9 cellular contexts compared by ENCODE assay signal in genomic region chr5:128537306-128537998, GRCh38. TPM values are rescaled to one million over a fixed set of nuclear protein-coding genes. Genes with fewer than 3 reads are reported as not detected.
DNase-seq lines count a peak whose midpoint lies in the region; ATAC-seq and TF ChIP-seq lines count a peak whose summit lies in the region.
"Had no signal": no experiment of that assay in that cellular context is flagged by ENCODE, and none has a peak within 500 bp of the region (broad histone marks: within the 10 kb centered on the region; RNA-seq: fewer than 3 reads in every experiment).

No MANE protein-coding gene starts in this region.

- peak overlapping the region; percentile 97 for H3K27ac ChIP-seq in cardiac muscle cell

- CTCF ChIA-PET in activated CD4-positive, alpha-beta T cell treated with anti-CD3 and anti-CD28 coated beads for 36 hours (lab: Charles Lee) = no interaction called here

- no peak overlapping the region for H3K27ac Mint-ChIP-seq in activated CD4-positive, alpha-beta T cell treated with anti-CD3 and anti-CD28 coated beads for 36 hours
- H3K27ac Mint-ChIP-seq in T-helper 17 cell = no peak overlapping the region
- H3K27ac Mint-ChIP-seq in progenitor cell of endocrine pancreas = no peak overlapping the region

- H3K4me1 ChIP-seq in cardiac muscle cell (ENCODE audit: low read depth) = peaks cover 18% of the 10 kb centered on the region

- intact Hi-C loops in activated CD4-positive, alpha-beta T cell treated with anti-CD3 and anti-CD28 coated beads for 36 hours (cut with DNase I, micrococcal nuclease) = no loop called here

- H3K36me3 Mint-ChIP-seq in activated CD4-positive, alpha-beta T cell treated with anti-CD3 and anti-CD28 coated beads for 36 hours (ENCODE audit: low read depth) = no peaks in the 10 kb centered on the region
- H3K36me3 Mint-ChIP-seq in T-helper 17 cell (ENCODE audit: low read depth) (peaks cover 2% of the 10 kb centered on the region), progenitor cell of endocrine pancreas (ENCODE audit: insufficient read depth) (no peaks in the 10 kb centered on the region)

- DNase-seq in activated CD4-positive, alpha-beta T cell treated with anti-CD3 and anti-CD28 coated beads for 36 hours = peak; percentile 11
- no peak for DNase-seq in activated CD4-positive, alpha-beta T cell treated with anti-CD3 and anti-CD28 coated beads, Interleukin-2, amount 50 U/mL, for 48 hours
- DNase-seq in T-helper 17 cell = no peak
- peak in 1 of 2 donors; percentile 83 for DNase-seq in cardiac muscle cell (ENCODE audit: low read depth in 1 of 2, low spot score in 1 of 2)
- DNase-seq in progenitor cell of endocrine pancreas (ENCODE audit: low spot score, unreplicated experiment) = peak; percentile 27
- DNase-seq in A172 (ENCODE audit: low spot score) = no peak
- DNase-seq in midbrain (lab: John Stamatoyannopoulos, UW) = no peak
- DNase-seq: DND-41 had no signal

- no peaks in the 10 kb centered on the region for H3K9me3 Mint-ChIP-seq in activated CD4-positive, alpha-beta T cell treated with anti-CD3 and anti-CD28 coated beads for 36 hours (ENCODE audit: low read depth)
- H3K9me3 Mint-ChIP-seq in progenitor cell of endocrine pancreas (ENCODE audit: low read depth) = no peaks in the 10 kb centered on the region

- no peaks in the 10 kb centered on the region for H3K27me3 ChIP-seq in cardiac muscle cell

- H3K4me1 Mint-ChIP-seq in activated CD4-positive, alpha-beta T cell treated with anti-CD3 and anti-CD28 coated beads for 36 hours = peaks cover 2% of the 10 kb centered on the region
- peaks cover 3% of the 10 kb centered on the region for H3K4me1 Mint-ChIP-seq in T-helper 17 cell
- peaks cover 6% of the 10 kb centered on the region for H3K4me1 Mint-ChIP-seq in progenitor cell of endocrine pancreas (ENCODE audit: low read depth)

- no peak for TF ChIP-seq CTCF in cardiac muscle cell (IDR thresholded peaks at IDR 0.05; ENCODE audit: low read depth, low read length)
- no peak for TF ChIP-seq CTCF in progenitor cell of endocrine pancreas (IDR thresholded peaks at IDR 0.05; ENCODE audit: unreplicated experiment)

- no peak for ATAC-seq in activated CD4-positive, alpha-beta T cell treated with anti-CD3 and anti-CD28 coated beads for 36 hours
- no peak for ATAC-seq in T-helper 17 cell
- no peak for ATAC-seq in HG02798 (IDR thresholded peaks at IDR 0.05; ENCODE audit: poor library complexity, unreplicated experiment)

- no peak overlapping the region for H3K4me3 Mint-ChIP-seq in activated CD4-positive, alpha-beta T cell treated with anti-CD3 and anti-CD28 coated beads for 36 hours
- H3K4me3 Mint-ChIP-seq in T-helper 17 cell = peak overlapping the region; percentile 21
- peak overlapping the region; percentile 81 for H3K4me3 Mint-ChIP-seq in progenitor cell of endocrine pancreas (ENCODE audit: low read depth)

- no peaks in the 10 kb centered on the region for H3K9me3 ChIP-seq in T-helper 17 cell (ENCODE audit: control insufficient read depth, low read length, poor library complexity, severe bottlenecking)
- H3K9me3 ChIP-seq in cardiac muscle cell (ENCODE audit: low read depth) = no peaks in the 10 kb centered on the region

- peaks cover 40% of the 10 kb centered on the region for H3K36me3 ChIP-seq in cardiac muscle cell

- peak overlapping the region; percentile 95 for H3K4me3 ChIP-seq in cardiac muscle cell

- POLR2A ChIA-PET in activated CD4-positive, alpha-beta T cell treated with anti-CD3 and anti-CD28 coated beads for 36 hours (lab: Charles Lee) = no interaction called here

- H3K27me3 Mint-ChIP-seq in activated CD4-positive, alpha-beta T cell treated with anti-CD3 and anti-CD28 coated beads for 36 hours = peaks cover 36% of the 10 kb centered on the region
- H3K27me3 Mint-ChIP-seq in T-helper 17 cell (peaks cover 33% of the 10 kb centered on the region), progenitor cell of endocrine pancreas (peaks cover 36% of the 10 kb centered on the region)

RNA-seq across cellular contexts. Expression of gene FBN2, which starts 0.6 kb away (rescaled TPM):
- total RNA-seq in activated CD4-positive, alpha-beta T cell treated with anti-CD3 and anti-CD28 coated beads for 36 hours = not detected
- total RNA-seq in T-helper 17 cell (under 1 TPM; 0.16 to 0.25 TPM), cardiac muscle cell (1,580 and 2,094 TPM in 2 replicates), progenitor cell of endocrine pancreas (6.6 and 16.3 TPM in 2 replicates)
- polyA plus RNA-seq in cardiac muscle cell = 725 and 1,356 TPM in 2 replicates
- total RNA-seq in A172 (2014; rRNA removed; shearing (Covaris generic)) = 11.6 and 11.8 TPM in 2 replicates

Comparison
In these comparisons a context has a peak if more than half of its experiments do, and no peak if none do; other contexts are left out.
1. DNase-seq: peak in activated CD4-positive, alpha-beta T cell treated with anti-CD3 and anti-CD28 coated beads for 36 hours (single experiment) and progenitor cell of endocrine pancreas (single experiment); none in activated CD4-positive, alpha-beta T cell treated with anti-CD3 and anti-CD28 coated beads, Interleukin-2, amount 50 U/mL, for 48 hours (0 of 2), T-helper 17 cell (0 of 3), A172 (single experiment) and midbrain (single experiment).
2. RNA of gene FBN2, which starts 0.6 kb away (total RNA-seq): 1,580 to 2,094 TPM in cardiac muscle cell; 11.6 to 11.8 TPM in A172, 6.6 to 16.3 TPM in progenitor cell of endocrine pancreas, 0.16 to 0.25 TPM in T-helper 17 cell and not detected in activated CD4-positive, alpha-beta T cell treated with anti-CD3 and anti-CD28 coated beads for 36 hours; every median in the first group is over 10 times any median in the second.